ENCODE assay signal across 13 cellular contexts in genomic region chr1:26477446-26478152, GRCh38. TPM values are rescaled to one million over a fixed set of nuclear protein-coding genes. Genes with fewer than 3 reads are reported as not detected.
DNase-seq lines count a peak whose midpoint lies in the region; ATAC-seq, FAIRE-seq and TF ChIP-seq lines count a peak whose summit lies in the region.
"Had no signal": no experiment of that assay in that cellular context is flagged by ENCODE, and none has a peak within 500 bp of the region (broad histone marks: within the 10 kb centered on the region; RNA-seq: fewer than 3 reads in every experiment).

No MANE protein-coding gene starts in this region.

- no peaks in the 10 kb centered on the region for H3K27me3 ChIP-seq in GM12878 (replicated peaks in 1 of 2; ENCODE audit: control insufficient read depth in 2 of 2, insufficient read depth in 2 of 2, low read length in 1 of 2)

- RAD21 ChIA-PET in GM12878 (lab: Charles Lee; ENCODE audit: unreplicated experiment): interaction anchor here (1.0 kb wide), 1 partner anchor 60 kb away, joined by 3 read pairs; no protein-coding TSS in a partner anchor

- H3K27ac Mint-ChIP-seq in stimulated activated naive B cell treated with anti-CD40 and anti-IgM and Interleukin-4, amounts not matched to agents 10 μg/mL and 1 μg/mL and 100 μg/mL, for 72 hours: peak overlapping the region; percentile 65
- H3K27ac Mint-ChIP-seq: CD8-positive, alpha-beta T cell had no signal

- TF ChIP-seq EP300 in GM12878 (IDR thresholded peaks at IDR 0.05; ENCODE audit: borderline replicate concordance in 1 of 2, control insufficient read depth in 1 of 2, low read depth in 2 of 2, low read length in 2 of 2): no peak

- in situ Hi-C loops in GM12878 (cut with MboI): no loop called here

- peaks cover 22% of the 10 kb centered on the region for H3K79me2 ChIP-seq in GM12878 (ENCODE audit: control insufficient read depth, insufficient read depth, low read length)

- peaks cover 6% of the 10 kb centered on the region; the same call in 1 of the 2 replicates for H3K4me1 ChIP-seq in GM12878 (ENCODE audit: control insufficient read depth, insufficient read depth, low read length)

- peak; percentile 20 for DNase-seq in cardiac septum (ENCODE audit: low spot score)
- no peak for DNase-seq in left ventricle myocardium superior
- DNase-seq in NAMALWA (ENCODE audit: low spot score): peak; percentile 26
- no peak for DNase-seq in GM12878 (ENCODE audit: low read depth, low spot score)
- DNase-seq in stimulated activated naive B cell treated with anti-CD40 and anti-IgM and Interleukin-4, amounts not matched to agents 10 μg/mL and 1 μg/mL and 100 μg/mL, for 72 hours: no peak
- no peak for DNase-seq in germinal center (ENCODE audit: low spot score)
- no peak for DNase-seq in OCI-M1 (lab: John Stamatoyannopoulos, UW)
- DNase-seq in GM19240 (ENCODE audit: insufficient read length, low spot score): no peak
- DNase-seq: CD8-positive, alpha-beta T cell; left colon; trophoblast cell had no signal

- H4K20me1 ChIP-seq in GM12878 (ENCODE audit: control insufficient read depth, insufficient read depth): no peaks in the 10 kb centered on the region; the same call in 1 of the 2 replicates

- H3K9ac ChIP-seq in GM12878 (ENCODE audit: control insufficient read depth, insufficient read depth, low read length): no peak overlapping the region

- ATAC-seq in left ventricle myocardium superior (no peak), GM12878 (no peak)
- no peak for ATAC-seq in stimulated activated naive B cell treated with anti-CD40 and anti-IgM and Interleukin-4, amounts not matched to agents 10 μg/mL and 1 μg/mL and 100 μg/mL, for 72 hours (replicated peaks)
- ATAC-seq: activated CD4-positive, CD25-positive, alpha-beta regulatory T cell treated with anti-CD3 and anti-CD28 coated beads, Interleukin-2, amount 50 U/mL, for 24 hours; CD8-positive, alpha-beta T cell; left colon had no signal

- intact Hi-C loops in cardiac septum (cut with DNase I): no loop called here
- intact Hi-C loops in left ventricle myocardium superior (cut with micrococcal nuclease): no loop called here
- intact Hi-C loops in GM12878 (cut with micrococcal nuclease; ENCODE audit: unreplicated experiment): no loop called here

- no peak for TF ChIP-seq RAD21 in GM12878 (IDR thresholded peaks at IDR 0.05; ENCODE audit: insufficient read depth, low read depth, low read length)

- peaks cover 17 to 41% of the 10 kb centered on the region in 2 donors for H3K4me1 Mint-ChIP-seq in stimulated activated naive B cell treated with anti-CD40 and anti-IgM and Interleukin-4, amounts not matched to agents 10 μg/mL and 1 μg/mL and 100 μg/mL, for 72 hours

- no peak overlapping the region for H3K4me2 ChIP-seq in GM12878 (ENCODE audit: control insufficient read depth, insufficient read depth)

- FAIRE-seq in GM12878 (lab: Jason Lieb, UNC): no peak
- FAIRE-seq: astrocyte had no signal

- POLR2A ChIA-PET in GM12878 (lab: Charles Lee): interaction anchor here (0.8 kb wide), 1 partner anchor 46 kb away, joined by 5 read pairs; the partner anchor contains the start of gene DHDDS

- TF ChIP-seq CTCF in GM12878 (IDR thresholded peaks at IDR 0.05 in 2 of 3, conservative IDR thresholded peaks at IDR 0.05 in 1 of 3; ENCODE audit: control insufficient read depth in 2 of 3, extremely low read depth in 1 of 3, insufficient read depth in 1 of 3, low read depth in 3 of 3, low read length in 3 of 3): no peak

- no peak; the same call in none of the 2 replicates for TF ChIP-seq POLR2A in GM12878 (IDR thresholded peaks at IDR 0.05; ENCODE audit: low read depth, low read length)

- SMC1A ChIA-PET in GM12878 (lab: Charles Lee; ENCODE audit: uncharacterized antibody, unreplicated experiment): no interaction called here

- H3K36me3 ChIP-seq in GM12878 (ENCODE audit: control insufficient read depth in 2 of 2, insufficient read depth in 2 of 2, low read length in 1 of 2): peaks cover 8 to 32% of the 10 kb centered on the region in 2 experiments

- H3K9me3 Mint-ChIP-seq in stimulated activated naive B cell treated with anti-CD40 and anti-IgM and Interleukin-4, amounts not matched to agents 10 μg/mL and 1 μg/mL and 100 μg/mL, for 72 hours: no peaks in the 10 kb centered on the region
- H3K9me3 Mint-ChIP-seq: CD8-positive, alpha-beta T cell had no signal

- H3K4me3 Mint-ChIP-seq in stimulated activated naive B cell treated with anti-CD40 and anti-IgM and Interleukin-4, amounts not matched to agents 10 μg/mL and 1 μg/mL and 100 μg/mL, for 72 hours: no peak overlapping the region
- H3K4me3 Mint-ChIP-seq: CD8-positive, alpha-beta T cell had no signal

- no peaks in the 10 kb centered on the region for H3K9me3 ChIP-seq in GM12878 (replicated peaks; ENCODE audit: control insufficient read depth, insufficient read depth, low read length)

- H3K27me3 Mint-ChIP-seq in stimulated activated naive B cell treated with anti-CD40 and anti-IgM and Interleukin-4, amounts not matched to agents 10 μg/mL and 1 μg/mL and 100 μg/mL, for 72 hours: no peaks in the 10 kb centered on the region

- H2AFZ ChIP-seq in GM12878 (ENCODE audit: control insufficient read depth, low read depth, low read length): no peak overlapping the region

- no peak overlapping the region for H3K27ac ChIP-seq in GM12878 (ENCODE audit: control insufficient read depth, insufficient read depth)

- H3K36me3 Mint-ChIP-seq in stimulated activated naive B cell treated with anti-CD40 and anti-IgM and Interleukin-4, amounts not matched to agents 10 μg/mL and 1 μg/mL and 100 μg/mL, for 72 hours: peaks cover 37 to 43% of the 10 kb centered on the region in 2 donors

- no peak overlapping the region for H3K4me3 ChIP-seq in GM12878

- 72% methylated on average over 8 of the region's 8 CpGs for WGBS in GM12878 (ENCODE audit: insufficient coverage, insufficient replicate concordance, low lambda C conversion rate, missing lambda C conversion rate)

- BruUV-seq in GM12878 (replicated peaks; lab: Mats Ljungman, UMichigan): no TSS peak

- CTCF ChIA-PET in GM12878 (lab: Yijun Ruan, JAX): no interaction called here

TF ChIP-seq in GM12878, 131 proteins besides CTCF, POLR2A, EP300 and RAD21 (continues in another document):
- peak; percentile 30 for TF ChIP-seq POLR2AphosphoS5 (IDR thresholded peaks at IDR 0.05; ENCODE audit: low read length)

RNA-seq across cellular contexts. Expression of gene HMGN2, which starts 5.4 kb away (rescaled TPM):
- total RNA-seq in cardiac septum: 162 TPM
- 145 TPM for total RNA-seq in left ventricle myocardium superior
- total RNA-seq in GM12878 (2013; cell fraction: nucleolus; rRNA removed): 114 and 121 TPM in 2 replicates
- total RNA-seq in GM12878 (2014; rRNA removed): 678 and 698 TPM in 2 replicates
- total RNA-seq in GM12878 (2014; rRNA removed; fragmentation: Illumina TruSeq; extraction: Trizol): 496 and 526 TPM in 2 replicates
- 687 and 709 TPM in 2 replicates for total RNA-seq in GM12878 (2021)
- 588 TPM for polyA plus RNA-seq in GM12878 (2011; ENCODE audit: low read depth)
- polyA plus RNA-seq in GM12878 (2011; rRNA removed): 249 and 328 TPM in 2 replicates
- 223 and 268 TPM in 2 replicates for polyA plus RNA-seq in GM12878 (2011; cell fraction: cytosol; rRNA removed)
- 496 and 498 TPM in 2 replicates for polyA plus RNA-seq in GM12878 (2011; cell fraction: nucleus; rRNA removed)
- polyA plus RNA-seq in GM12878 (2012): 635 and 642 TPM in 2 replicates
- polyA plus RNA-seq in GM12878 (2014; fragmentation: Illumina TruSeq; extraction: Trizol): 937 and 999 TPM in 2 replicates
- polyA plus RNA-seq in GM12878 (2014; fragmentation: Nextera tagmentation; extraction: Ambion mirVana): 100 to 1,000 TPM; 615 to 830 TPM
- 348 and 380 TPM in 2 replicates for polyA plus RNA-seq in GM12878 (2014; rRNA removed)
- 1,000 to 10,000 TPM; 2,526 to 2,682 TPM for polyA plus RNA-seq in GM12878 (2016; fragmentation: Nextera tagmentation; extraction: Ambion mirVana)
- 101 and 112 TPM in 2 replicates for polyA minus RNA-seq in GM12878 (2011; rRNA and poly(A)+ RNA removed)
- 81.3 and 86.7 TPM in 2 replicates for polyA minus RNA-seq in GM12878 (2011; cell fraction: cytosol; rRNA and poly(A)+ RNA removed)
- 80.0 and 98.9 TPM in 2 replicates for polyA minus RNA-seq in GM12878 (2011; cell fraction: nucleus; rRNA and poly(A)+ RNA removed)

RNA-seq across cellular contexts. Expression of gene DHDDS, which starts 45.5 kb away (rescaled TPM):
- total RNA-seq in cardiac septum: 34.9 TPM
- total RNA-seq in left ventricle myocardium superior: 29.3 TPM
- total RNA-seq in GM12878 (2013; cell fraction: nucleolus; rRNA removed): 103 and 121 TPM in 2 replicates
- total RNA-seq in GM12878 (2014; rRNA removed): 33.1 and 33.2 TPM in 2 replicates
- 35.6 and 38.5 TPM in 2 replicates for total RNA-seq in GM12878 (2014; rRNA removed; fragmentation: Illumina TruSeq; extraction: Trizol)
- 41.6 and 46.9 TPM in 2 replicates for total RNA-seq in GM12878 (2021)
- 30.2 TPM for polyA plus RNA-seq in GM12878 (2011; ENCODE audit: low read depth)
- 37.2 and 38.7 TPM in 2 replicates for polyA plus RNA-seq in GM12878 (2011; rRNA removed)
- 33.5 and 36.1 TPM in 2 replicates for polyA plus RNA-seq in GM12878 (2011; cell fraction: cytosol; rRNA removed)
- polyA plus RNA-seq in GM12878 (2011; cell fraction: nucleus; rRNA removed): 40.2 and 51.2 TPM in 2 replicates
- 22.7 and 30.5 TPM in 2 replicates for polyA plus RNA-seq in GM12878 (2012)
- 37.2 and 49.5 TPM in 2 replicates for polyA plus RNA-seq in GM12878 (2014; fragmentation: Illumina TruSeq; extraction: Trizol)
- polyA plus RNA-seq in GM12878 (2014; fragmentation: Nextera tagmentation; extraction: Ambion mirVana): 10 to 100 TPM; 22.7 to 27.2 TPM
- polyA plus RNA-seq in GM12878 (2014; rRNA removed): 34.7 TPM in 2 replicates
- 10 to 100 TPM; 45.4 to 47.5 TPM for polyA plus RNA-seq in GM12878 (2016; fragmentation: Nextera tagmentation; extraction: Ambion mirVana)
- polyA minus RNA-seq in GM12878 (2011; rRNA and poly(A)+ RNA removed): 46.5 and 49.0 TPM in 2 replicates
- polyA minus RNA-seq in GM12878 (2011; cell fraction: cytosol; rRNA and poly(A)+ RNA removed): 10.0 and 11.6 TPM in 2 replicates
- polyA minus RNA-seq in GM12878 (2011; cell fraction: nucleus; rRNA and poly(A)+ RNA removed): 29.4 and 53.9 TPM in 2 replicates

RNA-seq across cellular contexts. Expression of gene RPS6KA1, which starts 52.0 kb away (rescaled TPM):
- 3.3 TPM for total RNA-seq in cardiac septum
- total RNA-seq in left ventricle myocardium superior: 4.6 TPM
- 130 and 155 TPM in 2 replicates for total RNA-seq in GM12878 (2013; cell fraction: nucleolus; rRNA removed)
- 118 and 136 TPM in 2 replicates for total RNA-seq in GM12878 (2014; rRNA removed)
- total RNA-seq in GM12878 (2014; rRNA removed; fragmentation: Illumina TruSeq; extraction: Trizol): 75.2 and 83.4 TPM in 2 replicates
- total RNA-seq in GM12878 (2021): 115 and 116 TPM in 2 replicates
- 41.7 TPM for polyA plus RNA-seq in GM12878 (2011; ENCODE audit: low read depth)
- polyA plus RNA-seq in GM12878 (2011; rRNA removed): 53.7 and 92.1 TPM in 2 replicates
- 108 and 121 TPM in 2 replicates for polyA plus RNA-seq in GM12878 (2011; cell fraction: cytosol; rRNA removed)
- polyA plus RNA-seq in GM12878 (2011; cell fraction: nucleus; rRNA removed): 133 and 140 TPM in 2 replicates
- polyA plus RNA-seq in GM12878 (2012): 80.5 and 83.0 TPM in 2 replicates
- polyA plus RNA-seq in GM12878 (2014; fragmentation: Illumina TruSeq; extraction: Trizol): 72.1 and 74.9 TPM in 2 replicates
- polyA plus RNA-seq in GM12878 (2014; fragmentation: Nextera tagmentation; extraction: Ambion mirVana): 1 to 10 TPM; 5.0 to 9.9 TPM
- polyA plus RNA-seq in GM12878 (2014; rRNA removed): 89.3 and 90.9 TPM in 2 replicates
- polyA plus RNA-seq in GM12878 (2016; fragmentation: Nextera tagmentation; extraction: Ambion mirVana): 100 to 1,000 TPM in 1 of 2 experiments, 10 to 100 TPM in 1; 99.4 to 106 TPM
- polyA minus RNA-seq in GM12878 (2011; rRNA and poly(A)+ RNA removed): 110 and 170 TPM in 2 replicates
- 54.0 and 77.9 TPM in 2 replicates for polyA minus RNA-seq in GM12878 (2011; cell fraction: cytosol; rRNA and poly(A)+ RNA removed)
- 84.0 and 132 TPM in 2 replicates for polyA minus RNA-seq in GM12878 (2011; cell fraction: nucleus; rRNA and poly(A)+ RNA removed)

Comparison
In these comparisons a context has a peak if more than half of its experiments do, and no peak if none do; other contexts are left out.
1. DNase-seq: peak in cardiac septum (single experiment) and NAMALWA (single experiment); none in left ventricle myocardium superior (single experiment), GM12878 (single experiment), stimulated activated naive B cell treated with anti-CD40 and anti-IgM and Interleukin-4, amounts not matched to agents 10 μg/mL and 1 μg/mL and 100 μg/mL, for 72 hours (single experiment), germinal center (single experiment), OCI-M1 (single experiment) and GM19240 (single experiment).
2. RNA of gene RPS6KA1, which starts 52.0 kb away (total RNA-seq): 75.2 to 155 TPM in GM12878; 4.6 TPM in left ventricle myocardium superior (single experiment) and 3.3 TPM in cardiac septum (single experiment); every median in the first group is over 10 times any median in the second.